In genomic region chr5:37111426-37112382, GRCh38 we compare ENCODE assay signal across 8 cellular contexts.
A peak's percentile ranks its signal among the peaks of the same experiment; 100 is the strongest.
DNase-seq lines count a peak whose midpoint lies in the region; ATAC-seq and TF ChIP-seq lines count a peak whose summit lies in the region.

No MANE protein-coding gene starts in this region.

- H3K4me1 ChIP-seq in KMS-11 (ENCODE audit: low read depth, poor library complexity, severe bottlenecking) (peaks cover 39% of the 10 kb centered on the region), SJCRH30 (no peaks in the 10 kb centered on the region)

- H3K27ac ChIP-seq in KMS-11 = peak overlapping the region; percentile 28; the same call in 1 of the 2 replicates
- H3K27ac ChIP-seq in SJCRH30 = no peak overlapping the region

- H3K27me3 ChIP-seq in KMS-11 (ENCODE audit: insufficient read depth, low read depth) (no peaks in the 10 kb centered on the region), SJCRH30 (no peaks in the 10 kb centered on the region)

- in situ Hi-C loops in G401 (cut with HindIII; ENCODE audit: low sequenced_read_pairs) = no loop called here

- H2AFZ ChIP-seq in KMS-11 (ENCODE audit: low read depth) = no peak overlapping the region

- ATAC-seq in GM18858 (IDR thresholded peaks at IDR 0.05; ENCODE audit: unreplicated experiment) = peak; percentile 88
- ATAC-seq in GM21723 (IDR thresholded peaks at IDR 0.05; ENCODE audit: unreplicated experiment) = peak; percentile 92
- no peak for ATAC-seq in left lobe of liver

- peak; percentile 76 for DNase-seq in iris pigment epithelial cell (ENCODE audit: low read depth)
- no peak for DNase-seq in left lobe of liver (ENCODE audit: low spot score)
- DNase-seq in SW 1271 (lab: John Stamatoyannopoulos, UW) = no peak
- no peak for DNase-seq in SJCRH30
- DNase-seq in G401 (ENCODE audit: low spot score) = no peak

- no peaks in the 10 kb centered on the region for H4K20me1 ChIP-seq in KMS-11 (ENCODE audit: insufficient read depth)

- H3K9me3 ChIP-seq in SJCRH30 (replicated peaks) = no peaks in the 10 kb centered on the region

- no peak overlapping the region for H3K9ac ChIP-seq in KMS-11

- H3K4me3 ChIP-seq in KMS-11 (IDR thresholded peaks at IDR 0.05; ENCODE audit: insufficient read depth, low read depth, low read length) = no peak overlapping the region
- H3K4me3 ChIP-seq in SJCRH30 = no peak overlapping the region

- H3K79me2 ChIP-seq in KMS-11 (ENCODE audit: insufficient read depth, low read depth) = no peaks in the 10 kb centered on the region

- TF ChIP-seq CTCF in KMS-11 (conservative IDR thresholded peaks at IDR 0.05; ENCODE audit: low read depth, low read length) = no peak

- H3K36me3 ChIP-seq in KMS-11 (ENCODE audit: insufficient read depth) = no peaks in the 10 kb centered on the region
- H3K36me3 ChIP-seq in SJCRH30 = peaks cover 59% of the 10 kb centered on the region

- H3K4me2 ChIP-seq in KMS-11 = peak overlapping the region; percentile 95
